34 cellular contexts compared by ENCODE assay signal in genomic region chr21:36877741-36878140, GRCh38.
"Had no signal": no experiment of that assay in that cellular context is flagged by ENCODE, and none has a peak within 500 bp of the region (broad histone marks: within the 10 kb centered on the region; RNA-seq: fewer than 3 reads in every experiment).

No MANE protein-coding gene starts in this region.

- H3K4me1 Mint-ChIP-seq: activated B cell treated with CpG ODN at 0.5 μM for 24 hours; activated naive CD4-positive, alpha-beta T cell treated with anti-CD3 and anti-CD28 coated beads, Interleukin-2, amount 50 U/mL, for 24 hours; activated naive CD8-positive, alpha-beta T cell treated with anti-CD3 and anti-CD28 coated beads, Interleukin-2, amount 10 ng/mL, durations not matched to agents 7 days and 5 days; brain; T-helper 17 cell had no signal

- H3K9me3 ChIP-seq: breast epithelium, colonic mucosa, gastroesophageal sphincter had no signal

- FAIRE-seq: endometrium, endothelial cell of umbilical vein had no signal

- ATAC-seq: activated CD4-positive, CD25-positive, alpha-beta regulatory T cell treated with anti-CD3 and anti-CD28 coated beads, Interleukin-2, amount 50 U/mL, for 24 hours; activated CD8-positive, alpha-beta T cell treated with anti-CD3 and anti-CD28 coated beads for 36 hours; activated T-cell treated with anti-CD3 and anti-CD28 coated beads, Interleukin-2, amount 50 U/mL, for 4 hours; activated T-helper 17 cell treated with anti-CD3 and anti-CD28 coated beads, Interleukin-2, amount 50 U/mL, for 72 hours; gastroesophageal sphincter; heart right ventricle; T-helper 17 cell had no signal

- H3K27me3 Mint-ChIP-seq: activated B cell treated with CpG ODN at 0.5 μM for 24 hours; activated CD8-positive, alpha-beta T cell treated with anti-CD3 and anti-CD28 coated beads for 36 hours; activated naive CD4-positive, alpha-beta T cell treated with anti-CD3 and anti-CD28 coated beads, Interleukin-2, amount 50 U/mL, for 24 hours; activated naive CD8-positive, alpha-beta T cell treated with anti-CD3 and anti-CD28 coated beads, Interleukin-2, amount 10 ng/mL, durations not matched to agents 7 days and 5 days; activated T-helper 17 cell treated with anti-CD3 and anti-CD28 coated beads, Interleukin-2, amount 50 U/mL, for 72 hours; brain; T-helper 17 cell had no signal

- H3K27ac ChIP-seq: ascending aorta, breast epithelium, cardiac muscle cell, colonic mucosa, epithelial cell of prostate, esophagus squamous epithelium, gastroesophageal sphincter, heart right ventricle, VCaP had no signal

- H3K27ac Mint-ChIP-seq: activated B cell treated with CpG ODN at 0.5 μM for 24 hours; activated CD8-positive, alpha-beta T cell treated with anti-CD3 and anti-CD28 coated beads for 36 hours; activated naive CD4-positive, alpha-beta T cell treated with anti-CD3 and anti-CD28 coated beads for 36 hours; activated naive CD4-positive, alpha-beta T cell treated with anti-CD3 and anti-CD28 coated beads, Interleukin-2, amount 50 U/mL, for 24 hours; activated naive CD8-positive, alpha-beta T cell treated with anti-CD3 and anti-CD28 coated beads, Interleukin-2, amount 10 ng/mL, durations not matched to agents 7 days and 5 days; activated T-helper 17 cell treated with anti-CD3 and anti-CD28 coated beads, Interleukin-2, amount 50 U/mL, for 72 hours; brain; T-helper 17 cell; T-helper 2 cell treated with Interferon-gamma antibody and Interleukin-4, amounts not matched to agents 5 μg/mL and 100 μg/mL, for 36 hours had no signal

- H3K4me3 Mint-ChIP-seq: activated B cell treated with CpG ODN at 0.5 μM for 24 hours; activated CD8-positive, alpha-beta T cell treated with anti-CD3 and anti-CD28 coated beads for 36 hours; activated naive CD4-positive, alpha-beta T cell treated with anti-CD3 and anti-CD28 coated beads for 36 hours; activated naive CD4-positive, alpha-beta T cell treated with anti-CD3 and anti-CD28 coated beads, Interleukin-2, amount 50 U/mL, for 24 hours; activated naive CD8-positive, alpha-beta T cell treated with anti-CD3 and anti-CD28 coated beads, Interleukin-2, amount 10 ng/mL, durations not matched to agents 7 days and 5 days; activated T-cell treated with anti-CD3 and anti-CD28 coated beads, Interleukin-2, amount 50 U/mL, for 4 hours; activated T-helper 17 cell treated with anti-CD3 and anti-CD28 coated beads, Interleukin-2, amount 50 U/mL, for 72 hours; brain; T-helper 17 cell; T-helper 2 cell treated with Interferon-gamma antibody and Interleukin-4, amounts not matched to agents 5 μg/mL and 100 μg/mL, for 36 hours had no signal

- DNase-seq: activated B cell treated with CpG ODN at 0.5 μM for 24 hours; activated CD4-positive, alpha-beta T cell treated with anti-CD3 and anti-CD28 coated beads for 48 hours; activated CD4-positive, alpha-beta T cell treated with anti-CD3 and anti-CD28 coated beads, Interleukin-2, amount 50 U/mL, for 1 hour; activated CD4-positive, alpha-beta T cell treated with anti-CD3 and anti-CD28 coated beads, Interleukin-2, amount 50 U/mL, for 48 hours; activated CD8-positive, alpha-beta memory T cell treated with anti-CD3 and anti-CD28 coated beads for 24 hours; activated CD8-positive, alpha-beta T cell treated with anti-CD3 and anti-CD28 coated beads for 36 hours; activated effector memory CD4-positive, alpha-beta T cell treated with Interleukin-2 at 50 U/mL for 16 hours; activated gamma-delta T cell treated with Interleukin-2 at 50 U/mL for 16 hours; activated naive CD4-positive, alpha-beta T cell treated with anti-CD3 and anti-CD28 coated beads for 36 hours; activated naive CD8-positive, alpha-beta T cell treated with anti-CD3 and anti-CD28 coated beads, Interleukin-2, amount 10 ng/mL, durations not matched to agents 7 days and 5 days; activated T-cell treated with anti-CD3 and anti-CD28 coated beads, Interleukin-2, amount 50 U/mL, for 4 hours; central memory CD4-positive, alpha-beta T cell; cerebellar nuclear complex; colonic mucosa; effector CD8-positive, alpha-beta T cell; esophagus squamous epithelium; foreskin melanocyte; heart right ventricle; T-helper 1 cell; T-helper 17 cell; T1000 had no signal

- H3K27me3 ChIP-seq: ascending aorta, breast epithelium, cardiac muscle cell, colonic mucosa, esophagus squamous epithelium, gastroesophageal sphincter, heart right ventricle had no signal

- H3K36me3 ChIP-seq: ascending aorta, breast epithelium, cardiac muscle cell, colonic mucosa, esophagus squamous epithelium, heart right ventricle had no signal

- H3K4me3 ChIP-seq: ascending aorta, breast epithelium, cardiac muscle cell, colonic mucosa, esophagus squamous epithelium, gastroesophageal sphincter, heart right ventricle had no signal

- H3K4me1 ChIP-seq: ascending aorta, breast epithelium, colonic mucosa, esophagus squamous epithelium, heart right ventricle had no signal
